Comparison of ENCODE assay signal across 1 cellular context in the genomic region with DNA sequence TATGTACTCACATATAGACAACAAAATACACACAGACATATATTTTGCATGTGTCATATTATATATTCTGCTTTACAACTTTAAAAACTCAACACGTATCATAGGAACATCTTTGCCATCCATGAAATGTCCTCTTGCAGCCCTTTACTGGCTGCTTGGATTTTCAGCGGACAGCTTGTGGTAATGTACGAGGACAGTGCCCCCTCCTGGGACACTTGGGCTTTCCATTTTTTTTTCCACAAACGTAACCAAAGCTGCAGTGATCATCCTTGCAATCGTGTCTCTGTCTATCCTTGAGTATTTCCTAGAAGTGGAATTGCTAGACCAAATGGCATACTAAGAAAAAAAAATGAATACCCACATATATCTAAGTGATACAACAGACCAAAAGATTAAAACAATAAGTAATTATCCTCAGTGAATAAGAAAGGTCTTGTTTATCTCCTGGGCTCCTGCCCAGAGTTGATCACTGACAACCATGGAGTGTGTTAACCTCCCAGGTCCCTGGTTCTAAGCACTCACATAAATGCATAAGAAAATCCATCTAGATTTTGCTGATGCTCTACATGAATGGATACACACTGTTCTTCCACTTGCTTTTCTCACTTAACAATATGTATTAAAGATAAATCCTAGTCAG.
TF ChIP-seq lines count a peak whose summit lies in the region.

No MANE protein-coding gene starts in this region.

TF ChIP-seq in K562, 482 proteins besides CTCF, POLR2A, EP300 and RAD21 (continued from another document):
- no peak for TF ChIP-seq CREB3L1 (IDR thresholded peaks at IDR 0.05; ENCODE audit: borderline replicate concordance, low read depth)
- TF ChIP-seq ZNF75A (CRISPR knock-in tag; IDR thresholded peaks at IDR 0.05) = no peak
- no peak for TF ChIP-seq ZNF41 (CRISPR knock-in tag; conservative IDR thresholded peaks at IDR 0.05)
- TF ChIP-seq MCM3 (IDR thresholded peaks at IDR 0.05) = no peak
- TF ChIP-seq, protein P1, sequence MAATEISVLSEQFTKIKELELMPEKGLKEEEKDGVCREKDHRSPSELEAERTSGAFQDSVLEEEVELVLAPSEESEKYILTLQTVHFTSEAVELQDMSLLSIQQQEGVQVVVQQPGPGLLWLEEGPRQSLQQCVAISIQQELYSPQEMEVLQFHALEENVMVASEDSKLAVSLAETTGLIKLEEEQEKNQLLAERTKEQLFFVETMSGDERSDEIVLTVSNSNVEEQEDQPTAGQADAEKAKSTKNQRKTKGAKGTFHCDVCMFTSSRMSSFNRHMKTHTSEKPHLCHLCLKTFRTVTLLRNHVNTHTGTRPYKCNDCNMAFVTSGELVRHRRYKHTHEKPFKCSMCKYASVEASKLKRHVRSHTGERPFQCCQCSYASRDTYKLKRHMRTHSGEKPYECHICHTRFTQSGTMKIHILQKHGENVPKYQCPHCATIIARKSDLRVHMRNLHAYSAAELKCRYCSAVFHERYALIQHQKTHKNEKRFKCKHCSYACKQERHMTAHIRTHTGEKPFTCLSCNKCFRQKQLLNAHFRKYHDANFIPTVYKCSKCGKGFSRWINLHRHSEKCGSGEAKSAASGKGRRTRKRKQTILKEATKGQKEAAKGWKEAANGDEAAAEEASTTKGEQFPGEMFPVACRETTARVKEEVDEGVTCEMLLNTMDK (IDR thresholded peaks at IDR 0.05; ENCODE audit: borderline replicate concordance, insufficient read depth, low read depth, low read length, poor library complexity, severe bottlenecking) = peak; percentile 22
- TF ChIP-seq, protein P2, sequence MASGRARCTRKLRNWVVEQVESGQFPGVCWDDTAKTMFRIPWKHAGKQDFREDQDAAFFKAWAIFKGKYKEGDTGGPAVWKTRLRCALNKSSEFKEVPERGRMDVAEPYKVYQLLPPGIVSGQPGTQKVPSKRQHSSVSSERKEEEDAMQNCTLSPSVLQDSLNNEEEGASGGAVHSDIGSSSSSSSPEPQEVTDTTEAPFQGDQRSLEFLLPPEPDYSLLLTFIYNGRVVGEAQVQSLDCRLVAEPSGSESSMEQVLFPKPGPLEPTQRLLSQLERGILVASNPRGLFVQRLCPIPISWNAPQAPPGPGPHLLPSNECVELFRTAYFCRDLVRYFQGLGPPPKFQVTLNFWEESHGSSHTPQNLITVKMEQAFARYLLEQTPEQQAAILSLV (tag; IDR thresholded peaks at IDR 0.05) = no peak
